ENCODE assay signal across 21 cellular contexts in genomic region chr13:52892925-52893324, GRCh38. TPM values are rescaled to one million over a fixed set of nuclear protein-coding genes. Genes with fewer than 3 reads are reported as not detected.
"Had no signal": no experiment of that assay in that cellular context is flagged by ENCODE, and none has a peak within 500 bp of the region (broad histone marks: within the 10 kb centered on the region; RNA-seq: fewer than 3 reads in every experiment).

No MANE protein-coding gene starts in this region.

- H3K9me3 ChIP-seq: ascending aorta, esophagus muscularis mucosa, heart right ventricle, sigmoid colon, suprapubic skin, upper lobe of right lung had no signal

- H3K27me3 ChIP-seq: ascending aorta, esophagus muscularis mucosa, sigmoid colon, upper lobe of right lung had no signal

- H3K36me3 ChIP-seq: ascending aorta, esophagus muscularis mucosa, heart right ventricle, sigmoid colon, suprapubic skin, upper lobe of right lung had no signal

- H3K4me1 ChIP-seq: ascending aorta, esophagus muscularis mucosa, sigmoid colon, suprapubic skin, upper lobe of right lung had no signal

- DNase-seq: activated CD4-positive, alpha-beta T cell treated with anti-CD3 and anti-CD28 coated beads, Interleukin-2, amount 10 ng/mL, durations not matched to agents 24 days and 14 days; activated naive CD4-positive, alpha-beta T cell treated with Interleukin-2 at 50 U/mL for 16 hours; activated naive CD8-positive, alpha-beta T cell treated with anti-CD3 and anti-CD28 coated beads, Interleukin-2, amount 50 U/mL, for 24 hours; cortex of kidney; effector memory CD8-positive, alpha-beta T cell; heart right ventricle; left ventricle myocardium superior; mesendoderm; sigmoid colon; stimulated activated CD4-positive, alpha-beta T cell treated with anti-CD3 and anti-CD28 coated beads, Interleukin-12 subunit alpha, Interleukin-12 subunit beta, amount 100 ng/mL, for 4 hours; stimulated activated naive CD4-positive, alpha-beta T cell treated with Interleukin-2 at 50 U/mL for 16 hours; upper lobe of right lung had no signal

- H3K4me3 ChIP-seq: ascending aorta, esophagus muscularis mucosa, heart right ventricle, sigmoid colon, suprapubic skin, upper lobe of right lung had no signal

- ATAC-seq: activated naive CD8-positive, alpha-beta T cell treated with anti-CD3 and anti-CD28 coated beads, Interleukin-2, amount 50 U/mL, for 24 hours; effector memory CD8-positive, alpha-beta T cell; heart right ventricle; left ventricle myocardium superior; upper lobe of right lung had no signal

- H3K27ac ChIP-seq: ascending aorta, esophagus muscularis mucosa, heart right ventricle, sigmoid colon, suprapubic skin, upper lobe of right lung had no signal

RNA-seq across cellular contexts. Expression of gene PCDH8, which starts 44.5 kb away (rescaled TPM):
- total RNA-seq: activated CD4-positive, alpha-beta T cell treated with anti-CD3 and anti-CD28 coated beads, Interleukin-2, amount 10 ng/mL, durations not matched to agents 24 days and 14 days; activated T-helper 1 cell treated with anti-CD3 and anti-CD28 coated beads, Interleukin-12 subunit alpha, Interleukin-12 subunit beta, Interleukin-2, Interleukin-4 antibody, amounts not matched to agents 30 ng/mL and 10 ng/mL and 1 ng/mL, durations not matched to agents 14 hours and 24 hours and 36 hours; ascending aorta; cardiac septum; fibroblast of villous mesenchyme; heart right ventricle; left ventricle myocardium superior; osteoblast; pulmonary artery endothelial cell; T-helper 1 cell treated with Interleukin-12 subunit alpha and Interleukin-12 subunit beta and Interleukin-4 antibody, amounts not matched to agents 30 ng/mL and 1 ng/mL, for 36 hours; upper lobe of right lung had no signal
- polyA plus RNA-seq: heart right ventricle had no signal
